In the genomic region with DNA sequence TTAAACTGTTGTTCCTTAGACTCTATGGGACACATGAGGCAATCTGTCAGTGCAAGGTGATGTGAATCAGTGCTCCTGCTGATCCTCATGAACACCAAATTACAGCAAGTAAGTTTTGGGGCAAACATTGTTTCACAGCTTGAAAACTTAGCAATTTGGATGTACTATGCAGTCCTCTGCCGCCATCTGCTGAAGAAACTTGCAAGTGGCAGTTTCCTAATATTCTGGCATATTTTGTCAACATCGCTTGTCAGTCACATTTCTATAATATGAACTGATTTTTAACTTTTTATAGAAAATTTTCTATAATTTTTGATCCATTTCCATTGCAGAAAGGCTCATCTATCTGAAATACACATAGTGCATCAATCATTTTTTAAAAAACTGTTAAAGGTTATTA, we compare ENCODE assay signal across 1 cellular context.
TF ChIP-seq lines count a peak whose summit lies in the region.

No MANE protein-coding gene starts in this region.

TF ChIP-seq in K562, 482 proteins besides CTCF, POLR2A, EP300 and RAD21 (continued from another document):
- TF ChIP-seq, protein P1, sequence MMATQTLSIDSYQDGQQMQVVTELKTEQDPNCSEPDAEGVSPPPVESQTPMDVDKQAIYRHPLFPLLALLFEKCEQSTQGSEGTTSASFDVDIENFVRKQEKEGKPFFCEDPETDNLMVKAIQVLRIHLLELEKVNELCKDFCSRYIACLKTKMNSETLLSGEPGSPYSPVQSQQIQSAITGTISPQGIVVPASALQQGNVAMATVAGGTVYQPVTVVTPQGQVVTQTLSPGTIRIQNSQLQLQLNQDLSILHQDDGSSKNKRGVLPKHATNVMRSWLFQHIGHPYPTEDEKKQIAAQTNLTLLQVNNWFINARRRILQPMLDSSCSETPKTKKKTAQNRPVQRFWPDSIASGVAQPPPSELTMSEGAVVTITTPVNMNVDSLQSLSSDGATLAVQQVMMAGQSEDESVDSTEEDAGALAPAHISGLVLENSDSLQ (IDR thresholded peaks at IDR 0.05): peak; percentile 54
- no peak for TF ChIP-seq MED1 (CRISPR knock-in tag; IDR thresholded peaks at IDR 0.05; ENCODE audit: borderline replicate concordance)
- TF ChIP-seq MBD1 (CRISPR knock-in tag; IDR thresholded peaks at IDR 0.05): no peak
- TF ChIP-seq MEIS2 (IDR thresholded peaks at IDR 0.05; ENCODE audit: partially characterized antibody): no peak
- TF ChIP-seq, protein P2, sequence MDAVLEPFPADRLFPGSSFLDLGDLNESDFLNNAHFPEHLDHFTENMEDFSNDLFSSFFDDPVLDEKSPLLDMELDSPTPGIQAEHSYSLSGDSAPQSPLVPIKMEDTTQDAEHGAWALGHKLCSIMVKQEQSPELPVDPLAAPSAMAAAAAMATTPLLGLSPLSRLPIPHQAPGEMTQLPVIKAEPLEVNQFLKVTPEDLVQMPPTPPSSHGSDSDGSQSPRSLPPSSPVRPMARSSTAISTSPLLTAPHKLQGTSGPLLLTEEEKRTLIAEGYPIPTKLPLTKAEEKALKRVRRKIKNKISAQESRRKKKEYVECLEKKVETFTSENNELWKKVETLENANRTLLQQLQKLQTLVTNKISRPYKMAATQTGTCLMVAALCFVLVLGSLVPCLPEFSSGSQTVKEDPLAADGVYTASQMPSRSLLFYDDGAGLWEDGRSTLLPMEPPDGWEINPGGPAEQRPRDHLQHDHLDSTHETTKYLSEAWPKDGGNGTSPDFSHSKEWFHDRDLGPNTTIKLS (IDR thresholded peaks at IDR 0.05; ENCODE audit: borderline replicate concordance, low read depth): no peak
- TF ChIP-seq STAG1 (CRISPR knock-in tag; IDR thresholded peaks at IDR 0.05; ENCODE audit: borderline replicate concordance): peak; percentile 14; the same call in 1 of the 2 replicates
- no peak for TF ChIP-seq SETDB1 (IDR thresholded peaks at IDR 0.05; ENCODE audit: low read length)
- no peak for TF ChIP-seq ZNF589 (CRISPR knock-in tag; IDR thresholded peaks at IDR 0.05; ENCODE audit: low read depth)
- no peak for TF ChIP-seq TAF7 (tag; IDR thresholded peaks at IDR 0.05)
- TF ChIP-seq SMC3 (conservative IDR thresholded peaks at IDR 0.05; ENCODE audit: insufficient read depth, low read depth, low read length): peak; percentile 86
- TF ChIP-seq, protein P3, sequence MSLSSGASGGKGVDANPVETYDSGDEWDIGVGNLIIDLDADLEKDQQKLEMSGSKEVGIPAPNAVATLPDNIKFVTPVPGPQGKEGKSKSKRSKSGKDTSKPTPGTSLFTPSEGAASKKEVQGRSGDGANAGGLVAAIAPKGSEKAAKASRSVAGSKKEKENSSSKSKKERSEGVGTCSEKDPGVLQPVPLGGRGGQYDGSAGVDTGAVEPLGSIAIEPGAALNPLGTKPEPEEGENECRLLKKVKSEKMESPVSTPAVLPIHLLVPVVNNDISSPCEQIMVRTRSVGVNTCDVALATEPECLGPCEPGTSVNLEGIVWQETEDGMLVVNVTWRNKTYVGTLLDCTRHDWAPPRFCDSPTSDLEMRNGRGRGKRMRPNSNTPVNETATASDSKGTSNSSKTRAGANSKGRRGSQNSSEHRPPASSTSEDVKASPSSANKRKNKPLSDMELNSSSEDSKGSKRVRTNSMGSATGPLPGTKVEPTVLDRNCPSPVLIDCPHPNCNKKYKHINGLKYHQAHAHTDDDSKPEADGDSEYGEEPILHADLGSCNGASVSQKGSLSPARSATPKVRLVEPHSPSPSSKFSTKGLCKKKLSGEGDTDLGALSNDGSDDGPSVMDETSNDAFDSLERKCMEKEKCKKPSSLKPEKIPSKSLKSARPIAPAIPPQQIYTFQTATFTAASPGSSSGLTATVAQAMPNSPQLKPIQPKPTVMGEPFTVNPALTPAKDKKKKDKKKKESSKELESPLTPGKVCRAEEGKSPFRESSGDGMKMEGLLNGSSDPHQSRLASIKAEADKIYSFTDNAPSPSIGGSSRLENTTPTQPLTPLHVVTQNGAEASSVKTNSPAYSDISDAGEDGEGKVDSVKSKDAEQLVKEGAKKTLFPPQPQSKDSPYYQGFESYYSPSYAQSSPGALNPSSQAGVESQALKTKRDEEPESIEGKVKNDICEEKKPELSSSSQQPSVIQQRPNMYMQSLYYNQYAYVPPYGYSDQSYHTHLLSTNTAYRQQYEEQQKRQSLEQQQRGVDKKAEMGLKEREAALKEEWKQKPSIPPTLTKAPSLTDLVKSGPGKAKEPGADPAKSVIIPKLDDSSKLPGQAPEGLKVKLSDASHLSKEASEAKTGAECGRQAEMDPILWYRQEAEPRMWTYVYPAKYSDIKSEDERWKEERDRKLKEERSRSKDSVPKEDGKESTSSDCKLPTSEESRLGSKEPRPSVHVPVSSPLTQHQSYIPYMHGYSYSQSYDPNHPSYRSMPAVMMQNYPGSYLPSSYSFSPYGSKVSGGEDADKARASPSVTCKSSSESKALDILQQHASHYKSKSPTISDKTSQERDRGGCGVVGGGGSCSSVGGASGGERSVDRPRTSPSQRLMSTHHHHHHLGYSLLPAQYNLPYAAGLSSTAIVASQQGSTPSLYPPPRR (CRISPR knock-in tag; IDR thresholded peaks at IDR 0.05; ENCODE audit: borderline replicate concordance): no peak
- TF ChIP-seq XRCC5 (IDR thresholded peaks at IDR 0.05; ENCODE audit: low read depth, low read length): no peak
- TF ChIP-seq, protein P4, sequence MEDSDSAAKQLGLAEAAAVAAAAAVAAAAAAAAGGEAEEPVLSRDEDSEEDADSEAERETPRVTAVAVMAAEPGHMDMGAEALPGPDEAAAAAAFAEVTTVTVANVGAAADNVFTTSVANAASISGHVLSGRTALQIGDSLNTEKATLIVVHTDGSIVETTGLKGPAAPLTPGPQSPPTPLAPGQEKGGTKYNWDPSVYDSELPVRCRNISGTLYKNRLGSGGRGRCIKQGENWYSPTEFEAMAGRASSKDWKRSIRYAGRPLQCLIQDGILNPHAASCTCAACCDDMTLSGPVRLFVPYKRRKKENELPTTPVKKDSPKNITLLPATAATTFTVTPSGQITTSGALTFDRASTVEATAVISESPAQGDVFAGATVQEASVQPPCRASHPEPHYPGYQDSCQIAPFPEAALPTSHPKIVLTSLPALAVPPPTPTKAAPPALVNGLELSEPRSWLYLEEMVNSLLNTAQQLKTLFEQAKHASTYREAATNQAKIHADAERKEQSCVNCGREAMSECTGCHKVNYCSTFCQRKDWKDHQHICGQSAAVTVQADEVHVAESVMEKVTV (CRISPR knock-in tag; IDR thresholded peaks at IDR 0.05): peak; percentile 70
- TF ChIP-seq RBM17 (IDR thresholded peaks at IDR 0.05; ENCODE audit: borderline replicate concordance, low read depth, low read length): no peak
- TF ChIP-seq NR0B1 (IDR thresholded peaks at IDR 0.05; ENCODE audit: partially characterized antibody): no peak
- no peak for TF ChIP-seq STAT5B (CRISPR knock-in tag; IDR thresholded peaks at IDR 0.05)
- TF ChIP-seq ZNF354B (CRISPR knock-in tag; IDR thresholded peaks at IDR 0.05): no peak
- TF ChIP-seq U2AF2 (optimal IDR thresholded peaks at IDR 0.05; ENCODE audit: low read depth, low read length): no peak
- no peak for TF ChIP-seq ZBTB43 (CRISPR knock-in tag; IDR thresholded peaks at IDR 0.05)
- peak; percentile 44; the same call in 1 of the 2 replicates for TF ChIP-seq CC2D1A (IDR thresholded peaks at IDR 0.05)
- 0 out of 2 replicates have a peak, but pooled peaks have one; percentile 30 for TF ChIP-seq TEAD4 (IDR thresholded peaks at IDR 0.05; ENCODE audit: low read length)
- no peak for TF ChIP-seq TEAD4 (CRISPR knock-in tag; IDR thresholded peaks at IDR 0.05; ENCODE audit: borderline replicate concordance)
- no peak for TF ChIP-seq ARID3A (IDR thresholded peaks at IDR 0.05; ENCODE audit: borderline replicate concordance, low read depth, low read length)
- TF ChIP-seq ETV5 (CRISPR knock-in tag; IDR thresholded peaks at IDR 0.05; ENCODE audit: low read depth): no peak
- no peak for TF ChIP-seq DLX4 (CRISPR knock-in tag; IDR thresholded peaks at IDR 0.05)
- TF ChIP-seq ARID2 (IDR thresholded peaks at IDR 0.05): peak; percentile 53; the same call in 1 of the 2 replicates
- TF ChIP-seq YY1 (IDR thresholded peaks at IDR 0.05; ENCODE audit: borderline replicate concordance in 1 of 3, control insufficient read depth in 1 of 3, extremely low read depth in 1 of 3, insufficient read depth in 3 of 3, insufficient read length in 1 of 3, insufficient replicate concordance in 2 of 3, low read depth in 1 of 3, low read length in 2 of 3): no peak
- no peak for TF ChIP-seq RBFOX2 (IDR thresholded peaks at IDR 0.05; ENCODE audit: low read depth, low read length)
